In genomic region chr20:16035576-16035975, GRCh38 we compare ENCODE assay signal across 34 cellular contexts.
"Had no signal": no experiment of that assay in that cellular context is flagged by ENCODE, and none has a peak within 500 bp of the region (broad histone marks: within the 10 kb centered on the region; RNA-seq: fewer than 3 reads in every experiment).

No MANE protein-coding gene starts in this region.

- H3K27ac Mint-ChIP-seq: activated B cell treated with CpG ODN at 0.5 μM for 24 hours; activated CD4-positive, alpha-beta memory T cell treated with anti-CD3 and anti-CD28 coated beads for 36 hours; activated CD4-positive, alpha-beta T cell treated with anti-CD3 and anti-CD28 coated beads, Interleukin-2, amount 10 ng/mL, durations not matched to agents 24 days and 14 days; activated CD8-positive, alpha-beta T cell treated with anti-CD3 and anti-CD28 coated beads for 36 hours; activated naive CD4-positive, alpha-beta T cell treated with anti-CD3 and anti-CD28 coated beads for 36 hours; activated naive CD4-positive, alpha-beta T cell treated with anti-CD3 and anti-CD28 coated beads, Interleukin-2, amount 50 U/mL, for 72 hours; activated naive CD8-positive, alpha-beta T cell treated with anti-CD3 and anti-CD28 coated beads for 36 hours; activated T-cell treated with anti-CD3 and anti-CD28 coated beads, Interleukin-2, amount 50 U/mL, for 72 hours; activated T-helper 1 cell treated with anti-CD3 and anti-CD28 coated beads, Interleukin-12 subunit alpha, Interleukin-12 subunit beta, Interleukin-2, Interleukin-4 antibody, amounts not matched to agents 30 ng/mL and 10 ng/mL and 1 ng/mL, durations not matched to agents 14 hours and 24 hours and 36 hours; activated T-helper 17 cell treated with anti-CD3 and anti-CD28 coated beads, Interleukin-2, amount 50 U/mL, for 72 hours; T-cell; T-helper 2 cell treated with Interferon-gamma antibody and Interleukin-4, amounts not matched to agents 5 μg/mL and 100 μg/mL, for 36 hours had no signal

- H3K9me3 ChIP-seq: adrenal gland, body of pancreas, breast epithelium had no signal

- DNase-seq: activated B cell treated with CpG ODN at 0.5 μM for 24 hours; activated CD4-positive, alpha-beta memory T cell treated with anti-CD3 and anti-CD28 coated beads for 36 hours; activated CD4-positive, alpha-beta T cell treated with anti-CD3 and anti-CD28 coated beads for 4 hours; activated CD4-positive, alpha-beta T cell treated with anti-CD3 and anti-CD28 coated beads, Interleukin-2, amount 10 ng/mL, durations not matched to agents 24 days and 14 days; activated CD4-positive, alpha-beta T cell treated with anti-CD3 and anti-CD28 coated beads, Interleukin-2, amount 50 U/mL, for 1 hour; activated CD4-positive, alpha-beta T cell treated with anti-CD3 and anti-CD28 coated beads, Interleukin-2, amount 50 U/mL, for 4 hours; activated CD4-positive, CD25-positive, alpha-beta regulatory T cell treated with anti-CD3 and anti-CD28 coated beads, Interleukin-2, amount 50 U/mL, for 72 hours; activated CD8-positive, alpha-beta memory T cell treated with anti-CD3 and anti-CD28 coated beads, Interleukin-2, amount 50 U/mL, for 4 hours; activated CD8-positive, alpha-beta T cell treated with anti-CD3 and anti-CD28 coated beads for 36 hours; activated effector memory CD4-positive, alpha-beta T cell treated with anti-CD3 and anti-CD28 coated beads, Interleukin-2, amount 50 U/mL, for 16 hours; activated gamma-delta T cell treated with Interleukin-2 at 50 U/mL for 16 hours; activated naive CD4-positive, alpha-beta T cell; activated naive CD4-positive, alpha-beta T cell treated with anti-CD3 and anti-CD28 coated beads for 36 hours; activated naive CD4-positive, alpha-beta T cell treated with anti-CD3 and anti-CD28 coated beads, Interleukin-2, amount 50 U/mL, for 16 hours; activated naive CD8-positive, alpha-beta T cell treated with anti-CD3 and anti-CD28 coated beads for 36 hours; activated T-cell treated with anti-CD3 and anti-CD28 coated beads for 4 hours; activated T-cell treated with anti-CD3 and anti-CD28 coated beads, Interleukin-2, amount 50 U/mL, for 1 hour; activated T-cell treated with anti-CD3 and anti-CD28 coated beads, Interleukin-2, amount 50 U/mL, for 4 hours; activated T-cell treated with anti-CD3 and anti-CD28 coated beads, Interleukin-2, amount 50 U/mL, for 72 hours; adrenal gland; amniotic stem cell; aorta; body of pancreas; brain microvascular endothelial cell; central memory CD4-positive, alpha-beta T cell; T-cell; T-helper 2 cell; T-helper 9 cell had no signal

- H3K36me3 ChIP-seq: adrenal gland, brain microvascular endothelial cell, breast epithelium had no signal

- H3K27me3 Mint-ChIP-seq: activated B cell treated with CpG ODN at 0.5 μM for 24 hours; activated CD4-positive, alpha-beta memory T cell treated with anti-CD3 and anti-CD28 coated beads for 36 hours; activated CD4-positive, alpha-beta T cell treated with anti-CD3 and anti-CD28 coated beads, Interleukin-2, amount 10 ng/mL, durations not matched to agents 24 days and 14 days; activated CD8-positive, alpha-beta T cell treated with anti-CD3 and anti-CD28 coated beads for 36 hours; activated naive CD8-positive, alpha-beta T cell treated with anti-CD3 and anti-CD28 coated beads for 36 hours; activated T-helper 17 cell treated with anti-CD3 and anti-CD28 coated beads, Interleukin-2, amount 50 U/mL, for 72 hours; T-cell had no signal

- H3K27me3 ChIP-seq: adrenal gland, body of pancreas, brain microvascular endothelial cell, breast epithelium had no signal

- ATAC-seq: activated CD8-positive, alpha-beta T cell treated with anti-CD3 and anti-CD28 coated beads for 36 hours; activated naive CD4-positive, alpha-beta T cell treated with anti-CD3 and anti-CD28 coated beads, Interleukin-2, amount 50 U/mL, for 72 hours; activated T-cell treated with anti-CD3 and anti-CD28 coated beads, Interleukin-2, amount 50 U/mL, for 4 hours; activated T-cell treated with anti-CD3 and anti-CD28 coated beads, Interleukin-2, amount 50 U/mL, for 72 hours; activated T-helper 17 cell treated with anti-CD3 and anti-CD28 coated beads, Interleukin-2, amount 50 U/mL, for 72 hours; body of pancreas; T-cell had no signal

- H3K36me3 Mint-ChIP-seq: activated CD4-positive, alpha-beta memory T cell treated with anti-CD3 and anti-CD28 coated beads for 36 hours; activated naive CD4-positive, alpha-beta T cell treated with anti-CD3 and anti-CD28 coated beads, Interleukin-2, amount 50 U/mL, for 72 hours; activated naive CD8-positive, alpha-beta T cell treated with anti-CD3 and anti-CD28 coated beads for 36 hours; T-cell had no signal

- H3K4me3 Mint-ChIP-seq: activated B cell treated with CpG ODN at 0.5 μM for 24 hours; activated CD4-positive, alpha-beta memory T cell treated with anti-CD3 and anti-CD28 coated beads for 36 hours; activated CD4-positive, alpha-beta T cell treated with anti-CD3 and anti-CD28 coated beads, Interleukin-2, amount 10 ng/mL, durations not matched to agents 24 days and 14 days; activated CD8-positive, alpha-beta T cell treated with anti-CD3 and anti-CD28 coated beads for 36 hours; activated naive CD4-positive, alpha-beta T cell treated with anti-CD3 and anti-CD28 coated beads for 36 hours; activated naive CD8-positive, alpha-beta T cell treated with anti-CD3 and anti-CD28 coated beads for 36 hours; activated T-cell treated with anti-CD3 and anti-CD28 coated beads, Interleukin-2, amount 50 U/mL, for 4 hours; activated T-cell treated with anti-CD3 and anti-CD28 coated beads, Interleukin-2, amount 50 U/mL, for 72 hours; activated T-helper 1 cell treated with anti-CD3 and anti-CD28 coated beads, Interleukin-12 subunit alpha, Interleukin-12 subunit beta, Interleukin-2, Interleukin-4 antibody, amounts not matched to agents 30 ng/mL and 10 ng/mL and 1 ng/mL, durations not matched to agents 14 hours and 24 hours and 36 hours; activated T-helper 17 cell treated with anti-CD3 and anti-CD28 coated beads, Interleukin-2, amount 50 U/mL, for 72 hours; T-cell; T-helper 2 cell treated with Interferon-gamma antibody and Interleukin-4, amounts not matched to agents 5 μg/mL and 100 μg/mL, for 36 hours had no signal

- H3K4me1 ChIP-seq: adrenal gland, body of pancreas, breast epithelium had no signal

- H3K4me3 ChIP-seq: adrenal gland, body of pancreas, breast epithelium had no signal

- H3K9me3 Mint-ChIP-seq: activated CD4-positive, alpha-beta T cell treated with anti-CD3 and anti-CD28 coated beads, Interleukin-2, amount 10 ng/mL, durations not matched to agents 24 days and 14 days; activated naive CD4-positive, alpha-beta T cell treated with anti-CD3 and anti-CD28 coated beads for 36 hours; activated naive CD8-positive, alpha-beta T cell treated with anti-CD3 and anti-CD28 coated beads for 36 hours; activated T-cell treated with anti-CD3 and anti-CD28 coated beads, Interleukin-2, amount 50 U/mL, for 4 hours; activated T-helper 1 cell treated with anti-CD3 and anti-CD28 coated beads, Interleukin-12 subunit alpha, Interleukin-12 subunit beta, Interleukin-2, Interleukin-4 antibody, amounts not matched to agents 30 ng/mL and 10 ng/mL and 1 ng/mL, durations not matched to agents 14 hours and 24 hours and 36 hours; activated T-helper 17 cell treated with anti-CD3 and anti-CD28 coated beads, Interleukin-2, amount 50 U/mL, for 72 hours; T-helper 2 cell treated with Interferon-gamma antibody and Interleukin-4, amounts not matched to agents 5 μg/mL and 100 μg/mL, for 36 hours had no signal

- H3K4me1 Mint-ChIP-seq: activated CD4-positive, alpha-beta T cell treated with anti-CD3 and anti-CD28 coated beads, Interleukin-2, amount 10 ng/mL, durations not matched to agents 24 days and 14 days; activated naive CD8-positive, alpha-beta T cell treated with anti-CD3 and anti-CD28 coated beads for 36 hours; activated T-helper 17 cell treated with anti-CD3 and anti-CD28 coated beads, Interleukin-2, amount 50 U/mL, for 72 hours had no signal

- H3K27ac ChIP-seq: adrenal gland, body of pancreas, brain microvascular endothelial cell, breast epithelium, VCaP had no signal
